23 cellular contexts compared by ENCODE assay signal in the genomic region with DNA sequence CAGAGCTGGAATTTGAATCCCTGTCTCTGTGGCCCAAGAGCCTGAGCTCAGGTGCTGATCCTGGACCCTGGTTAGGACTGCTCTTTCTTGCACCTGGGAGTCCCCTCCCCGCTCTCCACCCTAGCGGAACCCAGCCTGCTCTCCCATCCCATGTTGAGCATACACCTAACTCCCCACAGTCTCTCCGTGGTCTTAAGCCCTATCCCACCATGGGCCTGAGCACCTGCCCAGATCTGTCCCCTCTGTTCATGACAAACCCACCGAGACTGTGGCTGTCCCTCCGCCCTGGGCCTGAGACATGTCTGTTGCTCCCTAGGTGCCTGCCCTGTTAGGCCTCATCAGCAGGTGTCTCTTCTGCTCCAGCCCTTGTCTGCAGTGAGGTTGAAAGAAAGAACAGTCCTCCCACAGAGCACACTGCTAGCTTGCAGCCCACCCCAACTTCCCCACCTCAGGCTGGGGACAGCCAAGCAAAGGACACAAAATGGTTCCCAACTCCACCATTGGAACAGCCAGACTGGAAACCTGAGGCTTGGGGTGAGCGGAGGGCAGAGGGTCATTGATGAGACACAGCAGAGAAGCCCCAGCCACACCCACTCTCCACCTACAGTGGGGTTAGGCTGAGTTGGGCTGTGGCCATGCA.
DNase-seq lines count a peak whose midpoint lies in the region; ATAC-seq, FAIRE-seq and TF ChIP-seq lines count a peak whose summit lies in the region.
"Had no signal": no experiment of that assay in that cellular context is flagged by ENCODE, and none has a peak within 500 bp of the region (broad histone marks: within the 10 kb centered on the region; RNA-seq: fewer than 3 reads in every experiment).

No MANE protein-coding gene starts in this region.

- H3K9me3 Mint-ChIP-seq in neural progenitor cell = no peaks in the 10 kb centered on the region
- H3K9me3 Mint-ChIP-seq in stimulated activated memory B cell treated with anti-CD40 and anti-IgM and Interleukin-4, amounts not matched to agents 10 μg/mL and 1 μg/mL and 100 μg/mL, for 72 hours = peaks cover 3% of the 10 kb centered on the region
- H3K9me3 Mint-ChIP-seq: CD4-positive, alpha-beta T cell; HFFc6 had no signal

- H4K91ac ChIP-seq in H1 (replicated peaks; ENCODE audit: insufficient read length, low read length) = no peak overlapping the region

- no peaks in the 10 kb centered on the region for H3K36me3 Mint-ChIP-seq in neural progenitor cell
- no peaks in the 10 kb centered on the region for H3K36me3 Mint-ChIP-seq in stimulated activated memory B cell treated with anti-CD40 and anti-IgM and Interleukin-4, amounts not matched to agents 10 μg/mL and 1 μg/mL and 100 μg/mL, for 72 hours

- H3K4me3 ChIP-seq in H1 (ENCODE audit: extremely low read depth in 1 of 4, insufficient read depth in 2 of 4, low read depth in 3 of 4, low read length in 4 of 4) (no peak overlapping the region), esophagus muscularis mucosa (no peak overlapping the region), neural progenitor cell (no peak overlapping the region), prostate gland (no peak overlapping the region)
- H3K4me3 ChIP-seq: GM23338 had no signal

- no peak overlapping the region for H2BK20ac ChIP-seq in H1 (ENCODE audit: low read length)

- intact Hi-C loops in esophagus muscularis mucosa (cut with DNase I) (no loop called here), prostate gland (cut with DNase I) (no loop called here)

- H2BK15ac ChIP-seq in H1 (ENCODE audit: low read length) = no peak overlapping the region

- peak overlapping the region; percentile 43; the same call in 1 of the 2 replicates for H4K8ac ChIP-seq in H1 (ENCODE audit: extremely low read depth, insufficient read depth, low read length)

- H3K18ac ChIP-seq in H1 (ENCODE audit: extremely low read depth, low read length) = no peak overlapping the region

- no peak overlapping the region for H3K27ac Mint-ChIP-seq in neural progenitor cell
- H3K27ac Mint-ChIP-seq in stimulated activated memory B cell treated with anti-CD40 and anti-IgM and Interleukin-4, amounts not matched to agents 10 μg/mL and 1 μg/mL and 100 μg/mL, for 72 hours = no peak overlapping the region
- H3K27ac Mint-ChIP-seq: CD4-positive, alpha-beta T cell; GM23338; HFFc6 had no signal

- no peaks in the 10 kb centered on the region for H3K9me3 ChIP-seq in H1 (ENCODE audit: insufficient read depth in 2 of 2, low read depth in 1 of 2, low read length in 1 of 2)
- H3K9me3 ChIP-seq in esophagus muscularis mucosa = no peaks in the 10 kb centered on the region
- no peaks in the 10 kb centered on the region for H3K9me3 ChIP-seq in neural progenitor cell (ENCODE audit: low read depth)
- no peaks in the 10 kb centered on the region for H3K9me3 ChIP-seq in prostate gland
- H3K9me3 ChIP-seq: Caco-2 had no signal

- no peaks in the 10 kb centered on the region for H3K4me1 Mint-ChIP-seq in neural progenitor cell
- no peaks in the 10 kb centered on the region for H3K4me1 Mint-ChIP-seq in stimulated activated memory B cell treated with anti-CD40 and anti-IgM and Interleukin-4, amounts not matched to agents 10 μg/mL and 1 μg/mL and 100 μg/mL, for 72 hours

- H3K23ac ChIP-seq in H1 (ENCODE audit: insufficient read length) = no peak overlapping the region

- no peak for FAIRE-seq in H1 (lab: Jason Lieb, UNC)
- FAIRE-seq: A204.1, D721Med, G401.6, GM12891, GM19239, HTR-8/SVneo had no signal

- CTCF ChIA-PET in H1 (lab: Charles Lee; ENCODE audit: partially characterized antibody) = no interaction called here

- H3F3A ChIP-seq in neural progenitor cell (ENCODE audit: low read depth) = no peaks in the 10 kb centered on the region

- no peak for TF ChIP-seq EP300 in H1 (IDR thresholded peaks at IDR 0.05; ENCODE audit: borderline replicate concordance in 1 of 2, low read depth in 2 of 2, low read length in 2 of 2)
- no peak for TF ChIP-seq EP300 in esophagus muscularis mucosa (IDR thresholded peaks at IDR 0.05)

- no peaks in the 10 kb centered on the region; a peak in 1 of 7 replicates for H3K4me1 ChIP-seq in H1 (replicated peaks in 1 of 4; ENCODE audit: control insufficient read depth in 3 of 4, insufficient read depth in 4 of 4, low read length in 3 of 4)
- no peaks in the 10 kb centered on the region for H3K4me1 ChIP-seq in esophagus muscularis mucosa
- no peaks in the 10 kb centered on the region for H3K4me1 ChIP-seq in neural progenitor cell
- H3K4me1 ChIP-seq in prostate gland (replicated peaks) = no peaks in the 10 kb centered on the region
- H3K4me1 ChIP-seq: Caco-2 had no signal

- POLR2A ChIA-PET in H1 (lab: Charles Lee; ENCODE audit: partially characterized antibody) = no interaction called here

- WGBS in H1 (ENCODE audit: extremely low coverage in 1 of 2, insufficient coverage in 1 of 2, insufficient read length in 1 of 2, insufficient replicate concordance in 2 of 2, low coverage in 1 of 2, low lambda C conversion rate in 2 of 2, missing lambda C conversion rate in 1 of 2), 2 experiments = 84% methylated on average over 6 of the region's 6 CpGs; no CpG with 5 or more reads in 1 of the 2 experiments
- 98% methylated on average over 6 of the region's 6 CpGs for WGBS in esophagus muscularis mucosa
- WGBS in prostate gland = 82% methylated on average over 6 of the region's 6 CpGs

- no peak for TF ChIP-seq CTCF in H1 (IDR thresholded peaks at IDR 0.05; ENCODE audit: control extremely low read depth in 1 of 3, insufficient read depth in 1 of 3, low read depth in 1 of 3, low read length in 3 of 3)
- TF ChIP-seq CTCF in esophagus muscularis mucosa (IDR thresholded peaks at IDR 0.05) = no peak
- TF ChIP-seq CTCF in neural progenitor cell (IDR thresholded peaks at IDR 0.05) = no peak
- no peak for TF ChIP-seq CTCF in prostate gland (IDR thresholded peaks at IDR 0.05)

- H3K27ac ChIP-seq in H1 (ENCODE audit: low read depth, low read length) = no peak overlapping the region
- H3K27ac ChIP-seq in esophagus muscularis mucosa (replicated peaks in 1 of 4) = no peak overlapping the region
- no peak overlapping the region for H3K27ac ChIP-seq in neural progenitor cell
- H3K27ac ChIP-seq in prostate gland = no peak overlapping the region
- H3K27ac ChIP-seq: C4-2B had no signal

- H3K23me2 ChIP-seq in H1 (ENCODE audit: low read depth, low read length) = no peaks in the 10 kb centered on the region

- no peaks in the 10 kb centered on the region for H3K36me3 ChIP-seq in H1 (ENCODE audit: control insufficient read depth in 2 of 4, insufficient read depth in 4 of 4, low read length in 3 of 4)
- no peaks in the 10 kb centered on the region for H3K36me3 ChIP-seq in esophagus muscularis mucosa
- H3K36me3 ChIP-seq in neural progenitor cell = no peaks in the 10 kb centered on the region
- no peaks in the 10 kb centered on the region for H3K36me3 ChIP-seq in prostate gland

- peaks cover 6% of the 10 kb centered on the region for H3K27me3 Mint-ChIP-seq in neural progenitor cell (ENCODE audit: insufficient read depth, low read depth)
- peaks cover 84% of the 10 kb centered on the region for H3K27me3 Mint-ChIP-seq in stimulated activated memory B cell treated with anti-CD40 and anti-IgM and Interleukin-4, amounts not matched to agents 10 μg/mL and 1 μg/mL and 100 μg/mL, for 72 hours

- no peak overlapping the region; the same call in 1 of the 2 replicates for H2AK5ac ChIP-seq in H1 (ENCODE audit: low read depth, low read length)

- H3K4ac ChIP-seq in H1 (replicated peaks; ENCODE audit: insufficient read length, low read depth, low read length) = no peak overlapping the region

- no peaks in the 10 kb centered on the region for H4K20me1 ChIP-seq in H1 (replicated peaks in 1 of 2; ENCODE audit: control insufficient read depth in 1 of 2, insufficient read depth in 2 of 2, low read length in 2 of 2)
- H4K20me1 ChIP-seq in neural progenitor cell (ENCODE audit: low read depth) = no peaks in the 10 kb centered on the region

- H3K79me1 ChIP-seq in H1 (ENCODE audit: low read depth, low read length) = no peaks in the 10 kb centered on the region

- no peaks in the 10 kb centered on the region for H3K79me2 ChIP-seq in H1 (ENCODE audit: control insufficient read depth in 1 of 2, insufficient read depth in 2 of 2, low read length in 2 of 2)
- H3K79me2 ChIP-seq in neural progenitor cell (ENCODE audit: low read depth) = no peaks in the 10 kb centered on the region

- no peak overlapping the region for H4K5ac ChIP-seq in H1 (ENCODE audit: insufficient read length, low read depth, low read length)

- peak overlapping the region; percentile 33 for H3K4me3 Mint-ChIP-seq in neural progenitor cell
- no peak overlapping the region for H3K4me3 Mint-ChIP-seq in stimulated activated memory B cell treated with anti-CD40 and anti-IgM and Interleukin-4, amounts not matched to agents 10 μg/mL and 1 μg/mL and 100 μg/mL, for 72 hours
- H3K4me3 Mint-ChIP-seq: CD4-positive, alpha-beta T cell; GM23338; HFFc6 had no signal

- no peak overlapping the region for H2BK120ac ChIP-seq in H1 (replicated peaks; ENCODE audit: low read depth, low read length)

- no peak for TF ChIP-seq RAD21 in H1 (IDR thresholded peaks at IDR 0.05 in 1 of 2, conservative IDR thresholded peaks at IDR 0.05 in 1 of 2; ENCODE audit: low read depth in 2 of 2, low read length in 2 of 2)

- no peak overlapping the region for H3K14ac ChIP-seq in H1 (ENCODE audit: insufficient read length)

- no peak overlapping the region for H3K56ac ChIP-seq in H1 (replicated peaks; ENCODE audit: insufficient read length, low read depth, low read length)

- TF ChIP-seq POLR2A in H1 (IDR thresholded peaks at IDR 0.05; ENCODE audit: control extremely low read depth in 1 of 2, low read depth in 2 of 2, low read length in 2 of 2) = no peak
- TF ChIP-seq POLR2A in esophagus muscularis mucosa (IDR thresholded peaks at IDR 0.05; ENCODE audit: low read depth) = no peak
- no peak for TF ChIP-seq POLR2A in prostate gland (IDR thresholded peaks at IDR 0.05)

- H3K4me2 ChIP-seq in H1 (ENCODE audit: insufficient read depth in 1 of 2, low read depth in 2 of 2, low read length in 2 of 2) (no peak overlapping the region), neural progenitor cell (no peak overlapping the region)
- H3K4me2 ChIP-seq: GM23338 had no signal

- H2BK5ac ChIP-seq in H1 (ENCODE audit: low read depth, low read length) = no peak overlapping the region

- no peak for DNase-seq in H1 (ENCODE audit: low read depth in 1 of 2, low spot score in 2 of 2)
- DNase-seq in esophagus muscularis mucosa (ENCODE audit: extremely low spot score) = peak; percentile 74
- no peak for DNase-seq in neural progenitor cell (ENCODE audit: low spot score)
- peak; percentile 0 for DNase-seq in prostate gland (ENCODE audit: low spot score)
- DNase-seq in ecto neural progenitor cell (ENCODE audit: low spot score) = no peak
- DNase-seq in AG08395 (ENCODE audit: low spot score) = no peak
- DNase-seq: ACHN; AML-193; Caco-2; CD4-positive, alpha-beta T cell; H7; HFFc6; IMR-90 had no signal

- H3K27me3 ChIP-seq in H1 (replicated peaks in 1 of 4; ENCODE audit: control insufficient read depth in 3 of 4, extremely low read depth in 1 of 4, insufficient read depth in 3 of 4, low read length in 3 of 4) = no peaks in the 10 kb centered on the region
- H3K27me3 ChIP-seq in esophagus muscularis mucosa = peaks cover 0 to 38% (median 0%) of the 10 kb centered on the region in 4 donors
- H3K27me3 ChIP-seq in neural progenitor cell = no peaks in the 10 kb centered on the region
- H3K27me3 ChIP-seq in prostate gland (replicated peaks; ENCODE audit: insufficient read depth) = no peaks in the 10 kb centered on the region

- H3K9ac ChIP-seq in H1 (replicated peaks in 1 of 4; ENCODE audit: extremely low read depth in 1 of 4, low read depth in 3 of 4, low read length in 3 of 4) (no peak overlapping the region), neural progenitor cell (no peak overlapping the region)

- no peak for ATAC-seq in stimulated activated memory B cell treated with anti-CD40 and anti-IgM and Interleukin-4, amounts not matched to agents 10 μg/mL and 1 μg/mL and 100 μg/mL, for 72 hours
- ATAC-seq: GM23338, HCT116 had no signal

- H2AFZ ChIP-seq in H1 (ENCODE audit: low read length) (no peak overlapping the region), neural progenitor cell (replicated peaks) (no peak overlapping the region)
- H2AFZ ChIP-seq: GM23338 had no signal

- H2BK12ac ChIP-seq in H1 (ENCODE audit: low read depth, low read length) = 0 out of 2 replicates have a peak overlapping the region, but pooled peaks have one; percentile 27

Comparison
In these comparisons a context has a peak if more than half of its experiments do, and no peak if none do; other contexts are left out.
1. DNase-seq: peak in esophagus muscularis mucosa (single experiment) and prostate gland (single experiment); none in H1 (0 of 2), neural progenitor cell (single experiment), ecto neural progenitor cell (single experiment) and AG08395 (single experiment).